ENCODE assay signal across 19 cellular contexts in genomic region chr5:83688321-83688720, GRCh38.
A peak's percentile ranks its signal among the peaks of the same experiment; 100 is the strongest.
DNase-seq lines count a peak whose midpoint lies in the region; ATAC-seq lines count a peak whose summit lies in the region.
"Had no signal": no experiment of that assay in that cellular context is flagged by ENCODE, and none has a peak within 500 bp of the region (broad histone marks: within the 10 kb centered on the region; RNA-seq: fewer than 3 reads in every experiment).

No MANE protein-coding gene starts in this region.

- no peak for ATAC-seq in HG02938 (IDR thresholded peaks at IDR 0.05; ENCODE audit: unreplicated experiment)
- no peak for ATAC-seq in GM19455 (IDR thresholded peaks at IDR 0.05; ENCODE audit: unreplicated experiment)
- ATAC-seq: HCT116, HepG2 had no signal

- DNase-seq in Ammon's horn (ENCODE audit: low spot score) (peak; percentile 12), astrocyte of the hippocampus (ENCODE audit: low read depth, low spot score) (peak; percentile 5), fibroblast of gingiva (ENCODE audit: low read depth) (peak; percentile 67), medulla oblongata (ENCODE audit: extremely low spot score) (peak; percentile 3), COR-L47 (lab: John Stamatoyannopoulos, UW) (no peak), SIG-M5 treated with dmso at 0.1 percent for 504 hours (lab: John Stamatoyannopoulos, UW; ENCODE audit: unreplicated experiment) (no peak)
- DNase-seq: 8988T; BE2C; C1 segment of cervical spinal cord; Caco-2; CD4-positive, CD25-positive, alpha-beta regulatory T cell; CD8-positive, alpha-beta memory T cell; GDM1; GOT3; H7 had no signal

Comparison
In these comparisons a context has a peak if more than half of its experiments do, and no peak if none do; other contexts are left out.
1. DNase-seq: peak in Ammon's horn (single experiment), astrocyte of the hippocampus (single experiment), fibroblast of gingiva (single experiment) and medulla oblongata (single experiment); none in COR-L47 (single experiment) and SIG-M5 treated with dmso at 0.1 percent for 504 hours (single experiment).